1 cellular context compared by ENCODE assay signal in the genomic region with DNA sequence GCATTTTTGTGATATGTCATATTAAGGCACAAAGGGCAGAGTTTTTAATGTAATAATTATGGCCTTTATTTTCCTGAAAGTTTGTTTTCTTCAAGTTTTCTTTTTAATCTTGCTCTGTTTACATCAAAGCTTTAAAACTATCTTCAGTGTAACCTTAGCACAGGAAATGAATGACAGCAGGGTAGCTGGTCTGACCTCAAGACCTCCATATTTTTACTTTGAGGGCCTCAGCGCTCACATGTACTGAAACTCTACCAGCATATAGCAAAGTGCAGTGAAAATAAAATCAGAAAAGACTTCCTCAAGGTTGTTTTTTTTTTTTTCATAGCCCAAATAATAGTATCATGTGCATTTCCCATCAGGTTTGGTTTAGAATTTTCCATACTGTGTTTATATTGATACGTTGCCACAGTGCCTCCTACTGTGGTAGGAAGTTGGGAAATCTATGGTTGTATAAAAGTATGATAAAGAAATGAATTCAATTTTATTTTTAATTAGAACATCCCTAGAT.
TF ChIP-seq lines count a peak whose summit lies in the region.

No MANE protein-coding gene starts in this region.

TF ChIP-seq in GM12878, 131 proteins besides CTCF, POLR2A, EP300 and RAD21 (continued from another document):
- TF ChIP-seq PRDM15 (CRISPR knock-in tag; IDR thresholded peaks at IDR 0.05) (no peak), RUNX3 (IDR thresholded peaks at IDR 0.05; ENCODE audit: low read length) (peak; percentile 16; the same call in 1 of the 2 replicates)
TF ChIP-seq in GM12878: peak in this region for 1.
